In the genomic region with DNA sequence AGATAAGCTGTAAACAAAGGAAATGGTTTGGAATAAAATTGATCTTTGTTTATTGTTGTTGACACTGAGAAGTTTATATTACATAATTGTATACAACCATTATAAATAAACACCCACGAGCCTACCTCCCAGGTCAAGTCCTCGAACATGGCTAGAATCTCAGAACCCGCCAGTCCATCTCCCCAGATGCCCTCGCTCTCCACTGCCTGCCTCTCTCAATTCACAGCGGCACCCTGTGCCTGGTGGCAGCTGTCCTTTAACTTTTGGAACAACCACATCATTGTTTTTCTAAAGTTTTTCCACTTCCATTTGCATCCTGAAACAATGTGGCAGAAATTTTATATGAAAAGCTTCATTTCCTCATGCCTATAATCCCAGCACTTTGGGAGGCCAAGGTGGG, we compare ENCODE assay signal across 22 cellular contexts. TPM values are rescaled to one million over a fixed set of nuclear protein-coding genes. Genes with fewer than 3 reads are reported as not detected.
DNase-seq lines count a peak whose midpoint lies in the region; ATAC-seq, FAIRE-seq and TF ChIP-seq lines count a peak whose summit lies in the region.
"Had no signal": no experiment of that assay in that cellular context is flagged by ENCODE, and none has a peak within 500 bp of the region (broad histone marks: within the 10 kb centered on the region; RNA-seq: fewer than 3 reads in every experiment).

No MANE protein-coding gene starts in this region.

- no peak for TF ChIP-seq CTCF in brain microvascular endothelial cell (IDR thresholded peaks at IDR 0.05; ENCODE audit: low read depth, low read length, missing control alignments)

- H3K27me3 Mint-ChIP-seq in natural killer cell treated with Interleukin-12 subunit alpha and Interleukin-12 subunit beta and Interleukin-15 and Interleukin-18, amount 100 ng/mL, for 72 hours: peaks cover 25 to 30% of the 10 kb centered on the region in 2 donors
- peaks cover 32% of the 10 kb centered on the region for H3K27me3 Mint-ChIP-seq in activated T-cell treated with anti-CD3 and anti-CD28 coated beads, Interleukin-2, amount 50 U/mL, for 72 hours (ENCODE audit: low read depth)

- no peak for FAIRE-seq in GM12892 (lab: Jason Lieb, UNC)
- FAIRE-seq: A549, D721Med had no signal

- no peaks in the 10 kb centered on the region for H3K27me3 ChIP-seq in brain microvascular endothelial cell (replicated peaks)

- in situ Hi-C loops in brain microvascular endothelial cell (cut with HindIII; ENCODE audit: low pct_ligation_motif_present, low sequenced_read_pairs): no loop called here

- no peaks in the 10 kb centered on the region for H3K9me3 Mint-ChIP-seq in natural killer cell treated with Interleukin-12 subunit alpha and Interleukin-12 subunit beta and Interleukin-15 and Interleukin-18, amount 100 ng/mL, for 72 hours
- peaks cover 4 to 5% of the 10 kb centered on the region in 2 donors for H3K9me3 Mint-ChIP-seq in activated T-cell treated with anti-CD3 and anti-CD28 coated beads, Interleukin-2, amount 50 U/mL, for 72 hours

- peak; percentile 13 for DNase-seq in activated effector memory CD4-positive, alpha-beta T cell treated with anti-CD3 and anti-CD28 coated beads, Interleukin-2, amount 50 U/mL, for 16 hours
- no peak for DNase-seq in activated effector memory CD4-positive, alpha-beta T cell treated with Interleukin-2 at 50 U/mL for 16 hours
- DNase-seq in globus pallidus (ENCODE audit: low spot score) (peak; percentile 54), superior temporal gyrus (ENCODE audit: extremely low spot score) (peak; percentile 15), brain microvascular endothelial cell (no peak), GM12892 (ENCODE audit: insufficient read length) (no peak)
- peak; percentile 5 for DNase-seq in natural killer cell treated with Interleukin-12 subunit alpha and Interleukin-12 subunit beta and Interleukin-15 and Interleukin-18, amount 100 ng/mL, for 72 hours (ENCODE audit: low spot score)
- DNase-seq in activated T-cell treated with anti-CD3 and anti-CD28 coated beads, Interleukin-2, amount 50 U/mL, for 72 hours: no peak
- DNase-seq: AML-193; Caco-2; CD4-positive, alpha-beta T cell; DMS153; DMS79; GDM1; GM23248 had no signal

- H3K4me3 Mint-ChIP-seq in natural killer cell treated with Interleukin-12 subunit alpha and Interleukin-12 subunit beta and Interleukin-15 and Interleukin-18, amount 100 ng/mL, for 72 hours: no peak overlapping the region
- no peak overlapping the region for H3K4me3 Mint-ChIP-seq in activated T-cell treated with anti-CD3 and anti-CD28 coated beads, Interleukin-2, amount 50 U/mL, for 72 hours
- H3K4me3 Mint-ChIP-seq: CD4-positive, alpha-beta T cell had no signal

- H3K36me3 Mint-ChIP-seq in natural killer cell treated with Interleukin-12 subunit alpha and Interleukin-12 subunit beta and Interleukin-15 and Interleukin-18, amount 100 ng/mL, for 72 hours: no peaks in the 10 kb centered on the region
- H3K36me3 Mint-ChIP-seq in activated T-cell treated with anti-CD3 and anti-CD28 coated beads, Interleukin-2, amount 50 U/mL, for 72 hours (ENCODE audit: insufficient read depth in 2 of 2): peaks cover 0 to 4% of the 10 kb centered on the region in 2 donors

- TF ChIP-seq POLR2A in GM12892 (IDR thresholded peaks at IDR 0.05; ENCODE audit: low read depth, low read length): no peak

- H3K27ac ChIP-seq in brain microvascular endothelial cell: no peak overlapping the region
- H3K27ac ChIP-seq: 22Rv1, A549, C4-2B, GM23248 had no signal

- no peak for ATAC-seq in natural killer cell treated with Interleukin-12 subunit alpha and Interleukin-12 subunit beta and Interleukin-15 and Interleukin-18, amount 100 ng/mL, for 72 hours
- ATAC-seq in activated T-cell treated with anti-CD3 and anti-CD28 coated beads, Interleukin-2, amount 50 U/mL, for 72 hours (replicated peaks in 1 of 2): no peak
- ATAC-seq: A549 had no signal

- H3K4me1 Mint-ChIP-seq in natural killer cell treated with Interleukin-12 subunit alpha and Interleukin-12 subunit beta and Interleukin-15 and Interleukin-18, amount 100 ng/mL, for 72 hours (ENCODE audit: low read depth in 2 of 2): peaks cover 0 to 3% of the 10 kb centered on the region in 2 donors
- H3K4me1 Mint-ChIP-seq in activated T-cell treated with anti-CD3 and anti-CD28 coated beads, Interleukin-2, amount 50 U/mL, for 72 hours (ENCODE audit: low read depth): no peaks in the 10 kb centered on the region

- H3K36me3 ChIP-seq in brain microvascular endothelial cell (replicated peaks): no peaks in the 10 kb centered on the region
- H3K36me3 ChIP-seq: HAP-1 had no signal

- H3K27ac Mint-ChIP-seq in natural killer cell treated with Interleukin-12 subunit alpha and Interleukin-12 subunit beta and Interleukin-15 and Interleukin-18, amount 100 ng/mL, for 72 hours: no peak overlapping the region
- H3K27ac Mint-ChIP-seq in activated T-cell treated with anti-CD3 and anti-CD28 coated beads, Interleukin-2, amount 50 U/mL, for 72 hours: no peak overlapping the region
- H3K27ac Mint-ChIP-seq: CD4-positive, alpha-beta T cell had no signal

- no peak overlapping the region for H3K4me3 ChIP-seq in brain microvascular endothelial cell (ENCODE audit: low read depth, low read length)
- H3K4me3 ChIP-seq: A549, GM23248, HAP-1 had no signal

RNA-seq across cellular contexts. Expression of gene OTOS, which starts 52.2 kb away (rescaled TPM):
- not detected for total RNA-seq in natural killer cell treated with Interleukin-12 subunit alpha and Interleukin-12 subunit beta and Interleukin-15 and Interleukin-18, amount 100 ng/mL, for 72 hours
- not detected for total RNA-seq in activated T-cell treated with anti-CD3 and anti-CD28 coated beads, Interleukin-2, amount 50 U/mL, for 72 hours
- not detected for polyA plus RNA-seq in GM12892 (2012; ENCODE audit: missing spikeins)
- total RNA-seq: Caco-2; CD4-positive, alpha-beta T cell; GM23248; H4 had no signal
- polyA plus RNA-seq: A549, BJ, GM23248 had no signal

RNA-seq across cellular contexts. Expression of gene COPS9, which starts 56.6 kb away (rescaled TPM):
- total RNA-seq in natural killer cell treated with Interleukin-12 subunit alpha and Interleukin-12 subunit beta and Interleukin-15 and Interleukin-18, amount 100 ng/mL, for 72 hours: 100 to 1,000 TPM; 117 to 131 TPM
- 10 to 100 TPM; 73.1 to 81.5 TPM for total RNA-seq in activated T-cell treated with anti-CD3 and anti-CD28 coated beads, Interleukin-2, amount 50 U/mL, for 72 hours
- polyA plus RNA-seq in GM12892 (2012; ENCODE audit: missing spikeins): 109 TPM

Comparison
In these comparisons a context has a peak if more than half of its experiments do, and no peak if none do; other contexts are left out.
1. DNase-seq: peak in activated effector memory CD4-positive, alpha-beta T cell treated with anti-CD3 and anti-CD28 coated beads, Interleukin-2, amount 50 U/mL, for 16 hours (single experiment), globus pallidus (single experiment), natural killer cell treated with Interleukin-12 subunit alpha and Interleukin-12 subunit beta and Interleukin-15 and Interleukin-18, amount 100 ng/mL, for 72 hours (single experiment) and superior temporal gyrus (single experiment); none in activated effector memory CD4-positive, alpha-beta T cell treated with Interleukin-2 at 50 U/mL for 16 hours (single experiment), activated T-cell treated with anti-CD3 and anti-CD28 coated beads, Interleukin-2, amount 50 U/mL, for 72 hours (0 of 2), brain microvascular endothelial cell (single experiment) and GM12892 (single experiment).